1 cellular context compared by ENCODE assay signal in the genomic region with DNA sequence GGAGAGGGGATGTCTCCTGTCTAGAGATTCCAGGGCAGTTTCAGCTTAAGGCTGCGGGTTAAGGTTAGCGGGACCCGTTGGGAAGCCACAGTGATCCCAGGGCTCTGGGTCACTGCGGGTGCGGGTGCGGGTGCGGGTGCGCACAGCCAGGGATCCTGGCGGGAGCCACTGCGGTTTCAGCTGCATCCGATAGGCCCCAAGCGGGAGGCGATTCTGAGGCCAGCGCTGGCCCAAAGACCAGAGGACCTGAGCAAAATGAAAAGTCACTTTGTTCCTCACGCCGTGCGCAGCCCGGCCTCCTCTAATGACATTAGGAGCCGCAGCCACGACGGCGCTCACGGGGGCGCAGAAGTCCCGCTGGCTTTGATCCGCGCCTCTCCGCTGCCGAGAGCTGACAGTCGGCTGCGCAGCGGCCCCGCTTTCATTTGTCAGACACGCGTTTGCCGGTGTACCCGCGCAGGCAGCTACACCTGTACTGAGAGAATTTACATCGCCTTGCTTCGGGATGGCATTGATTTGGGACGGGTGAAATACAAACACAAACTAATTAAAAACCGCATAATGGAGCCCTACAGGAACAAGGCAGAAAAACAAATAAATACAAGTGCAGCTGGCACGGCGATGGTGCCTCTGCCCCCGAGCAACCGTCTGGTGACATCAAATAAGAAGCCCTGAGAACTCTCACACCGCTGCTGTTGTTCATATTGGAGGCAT.
A peak's percentile ranks its signal among the peaks of the same experiment; 100 is the strongest.
TF ChIP-seq lines count a peak whose summit lies in the region.

No MANE protein-coding gene starts in this region.

TF ChIP-seq in H1, 55 proteins besides CTCF, POLR2A, EP300 and RAD21:
- peak; percentile 21 for TF ChIP-seq ASH2L (IDR thresholded peaks at IDR 0.05; ENCODE audit: low read length)
- peak; percentile 97; the same call in 1 of the 2 replicates for TF ChIP-seq SUZ12 (IDR thresholded peaks at IDR 0.05; ENCODE audit: low read length)
- TF ChIP-seq RNF2 (IDR thresholded peaks at IDR 0.05; ENCODE audit: borderline replicate concordance, low read depth, low read length, missing control alignments, poor library complexity, severe bottlenecking) = peak; percentile 86
- no peak for TF ChIP-seq CHD1 (IDR thresholded peaks at IDR 0.05; ENCODE audit: low read depth, low read length)
TF ChIP-seq in H1: peak in this region for 3.
